16 cellular contexts compared by ENCODE assay signal in genomic region chr14:75247939-75248338, GRCh38. TPM values are rescaled to one million over a fixed set of nuclear protein-coding genes. Genes with fewer than 3 reads are reported as not detected.
DNase-seq lines count a peak whose midpoint lies in the region; ATAC-seq, FAIRE-seq and TF ChIP-seq lines count a peak whose summit lies in the region.
"Had no signal": no experiment of that assay in that cellular context is flagged by ENCODE, and none has a peak within 500 bp of the region (broad histone marks: within the 10 kb centered on the region; RNA-seq: fewer than 3 reads in every experiment).

No MANE protein-coding gene starts in this region.

- no peak for FAIRE-seq in GM12891 (lab: Jason Lieb, UNC)
- FAIRE-seq: A204.1, H54 had no signal

- no peaks in the 10 kb centered on the region for H3K79me2 ChIP-seq in KMS-11 (ENCODE audit: insufficient read depth, low read depth)

- H3K4me1 Mint-ChIP-seq in activated CD4-positive, alpha-beta T cell treated with anti-CD3 and anti-CD28 coated beads, Interleukin-2, amount 10 ng/mL, durations not matched to agents 24 days and 14 days = peaks cover 49% of the 10 kb centered on the region
- H3K4me1 Mint-ChIP-seq in activated T-helper 2 cell treated with anti-CD3 and anti-CD28 coated beads, Interferon-gamma antibody, Interleukin-2, Interleukin-4, amounts not matched to agents 10 μg/mL and 5 μg/mL and 100 μg/mL, durations not matched to agents 14 hours and 24 hours and 36 hours (ENCODE audit: low read depth) = peaks cover 48% of the 10 kb centered on the region
- peaks cover 46 to 53% of the 10 kb centered on the region in 2 donors for H3K4me1 Mint-ChIP-seq in natural killer cell treated with Interleukin-12 subunit alpha and Interleukin-12 subunit beta and Interleukin-15 and Interleukin-18, amount 100 ng/mL, for 72 hours (ENCODE audit: low read depth in 2 of 2)

- no peak overlapping the region for H3K27ac ChIP-seq in KMS-11
- H3K27ac ChIP-seq: breast epithelium, tibial artery had no signal

- no peaks in the 10 kb centered on the region for H3K9me3 Mint-ChIP-seq in activated CD4-positive, alpha-beta T cell treated with anti-CD3 and anti-CD28 coated beads, Interleukin-2, amount 10 ng/mL, durations not matched to agents 24 days and 14 days
- H3K9me3 Mint-ChIP-seq in activated T-helper 2 cell treated with anti-CD3 and anti-CD28 coated beads, Interferon-gamma antibody, Interleukin-2, Interleukin-4, amounts not matched to agents 10 μg/mL and 5 μg/mL and 100 μg/mL, durations not matched to agents 14 hours and 24 hours and 36 hours = no peaks in the 10 kb centered on the region
- no peaks in the 10 kb centered on the region for H3K9me3 Mint-ChIP-seq in natural killer cell treated with Interleukin-12 subunit alpha and Interleukin-12 subunit beta and Interleukin-15 and Interleukin-18, amount 100 ng/mL, for 72 hours

- H3K4me3 Mint-ChIP-seq in activated CD4-positive, alpha-beta T cell treated with anti-CD3 and anti-CD28 coated beads, Interleukin-2, amount 10 ng/mL, durations not matched to agents 24 days and 14 days = peak overlapping the region; percentile 55
- peak overlapping the region; percentile 50 for H3K4me3 Mint-ChIP-seq in activated T-helper 2 cell treated with anti-CD3 and anti-CD28 coated beads, Interferon-gamma antibody, Interleukin-2, Interleukin-4, amounts not matched to agents 10 μg/mL and 5 μg/mL and 100 μg/mL, durations not matched to agents 14 hours and 24 hours and 36 hours (ENCODE audit: low read depth)
- H3K4me3 Mint-ChIP-seq in natural killer cell treated with Interleukin-12 subunit alpha and Interleukin-12 subunit beta and Interleukin-15 and Interleukin-18, amount 100 ng/mL, for 72 hours = peak overlapping the region; percentile 72

- TF ChIP-seq POLR2A in GM12891 (IDR thresholded peaks at IDR 0.05; ENCODE audit: low read depth, low read length) = no peak

- no peaks in the 10 kb centered on the region for H3K36me3 ChIP-seq in KMS-11 (ENCODE audit: insufficient read depth)
- H3K36me3 ChIP-seq: breast epithelium, tibial artery had no signal

- H3K36me3 Mint-ChIP-seq in activated CD4-positive, alpha-beta T cell treated with anti-CD3 and anti-CD28 coated beads, Interleukin-2, amount 10 ng/mL, durations not matched to agents 24 days and 14 days (ENCODE audit: low read depth) = no peaks in the 10 kb centered on the region
- no peaks in the 10 kb centered on the region for H3K36me3 Mint-ChIP-seq in activated T-helper 2 cell treated with anti-CD3 and anti-CD28 coated beads, Interferon-gamma antibody, Interleukin-2, Interleukin-4, amounts not matched to agents 10 μg/mL and 5 μg/mL and 100 μg/mL, durations not matched to agents 14 hours and 24 hours and 36 hours (ENCODE audit: low read depth)
- no peaks in the 10 kb centered on the region for H3K36me3 Mint-ChIP-seq in natural killer cell treated with Interleukin-12 subunit alpha and Interleukin-12 subunit beta and Interleukin-15 and Interleukin-18, amount 100 ng/mL, for 72 hours

- H3K27me3 ChIP-seq in KMS-11 (ENCODE audit: insufficient read depth, low read depth) = peaks cover 18% of the 10 kb centered on the region; the same call in 1 of the 2 replicates
- H3K27me3 ChIP-seq: breast epithelium, tibial artery had no signal

- no peak overlapping the region for H2AFZ ChIP-seq in KMS-11 (ENCODE audit: low read depth)

- H3K9ac ChIP-seq in KMS-11 = no peak overlapping the region

- DNase-seq in activated CD4-positive, alpha-beta T cell treated with anti-CD3 and anti-CD28 coated beads, Interleukin-2, amount 10 ng/mL, durations not matched to agents 24 days and 14 days = no peak
- no peak for DNase-seq in activated CD4-positive, alpha-beta T cell treated with anti-CD3 and anti-CD28 coated beads, Interleukin-2, amount 50 U/mL, for 1 hour
- no peak for DNase-seq in activated T-helper 2 cell treated with anti-CD3 and anti-CD28 coated beads, Interferon-gamma antibody, Interleukin-2, Interleukin-4, amounts not matched to agents 10 μg/mL and 5 μg/mL and 100 μg/mL, durations not matched to agents 14 hours and 24 hours and 36 hours (ENCODE audit: low spot score)
- DNase-seq in natural killer cell treated with Interleukin-12 subunit alpha and Interleukin-12 subunit beta and Interleukin-15 and Interleukin-18, amount 100 ng/mL, for 72 hours (ENCODE audit: low spot score) = no peak
- no peak for DNase-seq in GM20000 (ENCODE audit: low spot score)
- no peak for DNase-seq in GM12891 (ENCODE audit: insufficient read length, low spot score)
- DNase-seq: NCI-H2081 treated with DMSO at 0.1 percent for 48 hours, NCI-H69, RPMI8226, tibial artery had no signal

- H3K4me3 ChIP-seq in KMS-11 (IDR thresholded peaks at IDR 0.05; ENCODE audit: insufficient read depth, low read depth, low read length) = no peak overlapping the region
- H3K4me3 ChIP-seq: breast epithelium, mucosa of descending colon, tibial artery had no signal

- no peak for ATAC-seq in natural killer cell treated with Interleukin-12 subunit alpha and Interleukin-12 subunit beta and Interleukin-15 and Interleukin-18, amount 100 ng/mL, for 72 hours
- no peak for ATAC-seq in HG03196 (IDR thresholded peaks at IDR 0.05; ENCODE audit: unreplicated experiment)

- peaks cover 43% of the 10 kb centered on the region for H3K4me1 ChIP-seq in KMS-11 (ENCODE audit: low read depth, poor library complexity, severe bottlenecking)
- H3K4me1 ChIP-seq: breast epithelium had no signal

- peak overlapping the region; percentile 69 for H3K27ac Mint-ChIP-seq in activated CD4-positive, alpha-beta T cell treated with anti-CD3 and anti-CD28 coated beads, Interleukin-2, amount 10 ng/mL, durations not matched to agents 24 days and 14 days
- H3K27ac Mint-ChIP-seq in activated T-helper 2 cell treated with anti-CD3 and anti-CD28 coated beads, Interferon-gamma antibody, Interleukin-2, Interleukin-4, amounts not matched to agents 10 μg/mL and 5 μg/mL and 100 μg/mL, durations not matched to agents 14 hours and 24 hours and 36 hours = peak overlapping the region; percentile 66
- H3K27ac Mint-ChIP-seq in natural killer cell treated with Interleukin-12 subunit alpha and Interleukin-12 subunit beta and Interleukin-15 and Interleukin-18, amount 100 ng/mL, for 72 hours = peak overlapping the region; percentile 45 to 74

- intact Hi-C loops in activated CD4-positive, alpha-beta T cell treated with anti-CD3 and anti-CD28 coated beads, Interleukin-2, amount 10 ng/mL, durations not matched to agents 24 days and 14 days (cut with micrococcal nuclease) = loop anchor here (1.0 to 5.0 kb wide), 5 partner anchors 55 to 631 kb away; no protein-coding TSS in a partner anchor
- intact Hi-C loops in activated T-helper 2 cell treated with anti-CD3 and anti-CD28 coated beads, Interferon-gamma antibody, Interleukin-2, Interleukin-4, amounts not matched to agents 10 μg/mL and 5 μg/mL and 100 μg/mL, durations not matched to agents 14 hours and 24 hours and 36 hours (cut with micrococcal nuclease) = loop anchor here (1.0 to 5.0 kb wide), 5 partner anchors 30 to 314 kb away; partner anchors contain the start of gene FOS

- peaks cover 32% of the 10 kb centered on the region for H3K27me3 Mint-ChIP-seq in activated CD4-positive, alpha-beta T cell treated with anti-CD3 and anti-CD28 coated beads, Interleukin-2, amount 10 ng/mL, durations not matched to agents 24 days and 14 days
- peaks cover 29% of the 10 kb centered on the region for H3K27me3 Mint-ChIP-seq in activated T-helper 2 cell treated with anti-CD3 and anti-CD28 coated beads, Interferon-gamma antibody, Interleukin-2, Interleukin-4, amounts not matched to agents 10 μg/mL and 5 μg/mL and 100 μg/mL, durations not matched to agents 14 hours and 24 hours and 36 hours (ENCODE audit: low read depth)
- no peaks in the 10 kb centered on the region for H3K27me3 Mint-ChIP-seq in natural killer cell treated with Interleukin-12 subunit alpha and Interleukin-12 subunit beta and Interleukin-15 and Interleukin-18, amount 100 ng/mL, for 72 hours

- H4K20me1 ChIP-seq in KMS-11 (ENCODE audit: insufficient read depth) = no peaks in the 10 kb centered on the region

- no peak for TF ChIP-seq CTCF in KMS-11 (conservative IDR thresholded peaks at IDR 0.05; ENCODE audit: low read depth, low read length)
- no peak for TF ChIP-seq CTCF in GM20000 (IDR thresholded peaks at IDR 0.05; ENCODE audit: extremely low read depth, missing control alignments)

- peak overlapping the region; percentile 56; the same call in 1 of the 2 replicates for H3K4me2 ChIP-seq in KMS-11

TF ChIP-seq in GM12891, 5 proteins besides CTCF, POLR2A, EP300 and RAD21:
- TF ChIP-seq POU2F2 (IDR thresholded peaks at IDR 0.05; ENCODE audit: low read depth, low read length) (no peak), PAX5 (IDR thresholded peaks at IDR 0.05; ENCODE audit: insufficient read depth, low read length, severe bottlenecking) (no peak)
TF ChIP-seq in GM12891: peak in this region for 0.

RNA-seq across cellular contexts. Expression of gene FOS, which starts 30.7 kb away (rescaled TPM):
- 26.5 and 29.6 TPM in 2 replicates for total RNA-seq in activated CD4-positive, alpha-beta T cell treated with anti-CD3 and anti-CD28 coated beads, Interleukin-2, amount 10 ng/mL, durations not matched to agents 24 days and 14 days
- 24.7 and 27.8 TPM in 2 replicates for total RNA-seq in activated T-helper 2 cell treated with anti-CD3 and anti-CD28 coated beads, Interferon-gamma antibody, Interleukin-2, Interleukin-4, amounts not matched to agents 10 μg/mL and 5 μg/mL and 100 μg/mL, durations not matched to agents 14 hours and 24 hours and 36 hours
- total RNA-seq in natural killer cell treated with Interleukin-12 subunit alpha and Interleukin-12 subunit beta and Interleukin-15 and Interleukin-18, amount 100 ng/mL, for 72 hours = 10 to 100 TPM; 25.3 to 35.2 TPM
- polyA plus RNA-seq in GM12891 (2012; ENCODE audit: low read depth, missing spikeins) = 6.8 TPM
